ENCODE assay signal across 8 cellular contexts in genomic region chr21:9246481-9247289, GRCh38.
DNase-seq lines count a peak whose midpoint lies in the region; ATAC-seq and TF ChIP-seq lines count a peak whose summit lies in the region.
"Not testable (repeated sequence)": the region's sequence is repeated elsewhere in the genome, so short reads cannot be mapped to it uniquely, and the experiment has no call there.

No MANE protein-coding gene starts in this region.

- ATAC-seq in DND-41 (ENCODE audit: insufficient read depth, low read depth) (peak; percentile 39; the same call in 2 of the 3 replicates), GM21723 (IDR thresholded peaks at IDR 0.05; ENCODE audit: unreplicated experiment) (peak; percentile 46), HG03045 (IDR thresholded peaks at IDR 0.05; ENCODE audit: unreplicated experiment) (peak; percentile 54), RWPE2 (ENCODE audit: low read depth) (peak; percentile 35; the same call in 2 of the 3 replicates), heart left ventricle (peak; percentile 64 to 77 (median 68)), naive B cell (ENCODE audit: low read depth in 2 of 2) (peak; percentile 16 to 20)
- peak; percentile 58 for ATAC-seq in stimulated activated naive CD8-positive, alpha-beta T cell treated with anti-CD3 and anti-CD28 coated beads, Interleukin-15, Interleukin-2, amounts not matched to agents 100 U/mL and 50 U/mL, for 24 hours

- not testable (repeated sequence) for H3K4me1 ChIP-seq in DND-41 (ENCODE audit: insufficient read depth, low read length); RWPE2 (ENCODE audit: insufficient read depth, poor library complexity, severe bottlenecking); heart left ventricle

- not testable (repeated sequence) for H3K27me3 Mint-ChIP-seq in naive B cell

- H3K4me1 Mint-ChIP-seq in naive B cell = not testable (repeated sequence)

- not testable (repeated sequence) for H3K4me3 ChIP-seq in DND-41 (ENCODE audit: low read depth in 1 of 2, low read length in 2 of 2); RWPE2 (ENCODE audit: severe bottlenecking); heart left ventricle

- H3K27ac ChIP-seq in DND-41 (ENCODE audit: low read length); RWPE2 (ENCODE audit: poor library complexity, severe bottlenecking); heart left ventricle: not testable (repeated sequence)

- not testable (repeated sequence) for H3K9ac ChIP-seq in DND-41 (ENCODE audit: low read depth, low read length)

- H2AFZ ChIP-seq in DND-41 (ENCODE audit: low read depth, low read length) = not testable (repeated sequence)

- 38 to 45% (median 42%) methylated on average over 3 of the region's 3 CpGs for WGBS in heart left ventricle, 4 donors

- intact Hi-C loops in heart left ventricle (cut with DNase I) = not testable (repeated sequence)

- H3K4me2 ChIP-seq in DND-41 (ENCODE audit: insufficient read depth, low read length) = not testable (repeated sequence)

- not testable (repeated sequence) for H3K27ac Mint-ChIP-seq in naive B cell

- H3K27me3 ChIP-seq in DND-41 (ENCODE audit: insufficient read depth, low read length, poor library complexity); RWPE2 (ENCODE audit: insufficient read depth, poor library complexity, severe bottlenecking); heart left ventricle: not testable (repeated sequence)

- not testable (repeated sequence) for H3K36me3 ChIP-seq in DND-41 (ENCODE audit: insufficient read depth, low read length); RWPE2 (ENCODE audit: low read depth); heart left ventricle

- TF ChIP-seq POLR2A in heart left ventricle (IDR thresholded peaks at IDR 0.05) = not testable (repeated sequence)

- H3K9me3 Mint-ChIP-seq in naive B cell = peaks cover 26 to 32% (median 28%) of the 10 kb centered on the region in 7 donors

- peaks cover 21% of the 10 kb centered on the region for H3K9me3 ChIP-seq in DND-41 (ENCODE audit: insufficient read depth, low read length, severe bottlenecking)
- H3K9me3 ChIP-seq in RWPE2 (ENCODE audit: severe bottlenecking) = not testable (repeated sequence)
- H3K9me3 ChIP-seq in heart left ventricle = peaks cover 0 to 26% (median 22%) of the 10 kb centered on the region in 12 donors

- H3K79me2 ChIP-seq in DND-41 (ENCODE audit: insufficient read depth, low read length) = not testable (repeated sequence)

- H3K36me3 Mint-ChIP-seq in naive B cell = peaks cover 5 to 28% of the 10 kb centered on the region in 2 donors

- not testable (repeated sequence) for DNase-seq in DND-41, naive B cell
- DNase-seq in RWPE2 (ENCODE audit: low spot score) = peak; percentile 28
- DNase-seq in activated naive CD8-positive, alpha-beta T cell treated with anti-CD3 and anti-CD28 coated beads, Interleukin-2, amount 50 U/mL, for 16 hours (ENCODE audit: low read depth, low spot score) = peak; percentile 0
- DNase-seq in heart left ventricle = peak in 4 of 5 donors; percentile 2 to 15 (median 10)
- peak; percentile 1 for DNase-seq in stimulated activated naive CD8-positive, alpha-beta T cell treated with anti-CD3 and anti-CD28 coated beads, Interleukin-15, Interleukin-2, amounts not matched to agents 100 U/mL and 50 U/mL, for 24 hours

- not testable (repeated sequence) for TF ChIP-seq CTCF in DND-41 (IDR thresholded peaks at IDR 0.05; ENCODE audit: borderline replicate concordance, extremely low read depth, low read length, poor library complexity, severe bottlenecking); RWPE2 (IDR thresholded peaks at IDR 0.05; ENCODE audit: poor library complexity, severe bottlenecking); heart left ventricle (IDR thresholded peaks at IDR 0.05)

- H3K4me3 Mint-ChIP-seq in naive B cell = not testable (repeated sequence)

- H4K20me1 ChIP-seq in DND-41 (ENCODE audit: insufficient read depth, low read length) = not testable (repeated sequence)

Comparison
In these comparisons a context has a peak if more than half of its experiments do, and no peak if none do; other contexts are left out.
1. ATAC-seq: peak in every context shown above with its lines; median percentile 68 in heart left ventricle; 58 in stimulated activated naive CD8-positive, alpha-beta T cell treated with anti-CD3 and anti-CD28 coated beads, Interleukin-15, Interleukin-2, amounts not matched to agents 100 U/mL and 50 U/mL, for 24 hours; 54 in HG03045; 46 in GM21723; 39 in DND-41; 35 in RWPE2; 18 in naive B cell.